ENCODE assay signal across 12 cellular contexts in genomic region chr13:24066405-24067292, GRCh38.
"Had no signal": no experiment of that assay in that cellular context is flagged by ENCODE, and none has a peak within 500 bp of the region (broad histone marks: within the 10 kb centered on the region; RNA-seq: fewer than 3 reads in every experiment).

No MANE protein-coding gene starts in this region.

- H3K9me3 Mint-ChIP-seq: stimulated activated effector memory CD8-positive, alpha-beta T cell treated with anti-CD3 and anti-CD28 coated beads, Interleukin-12 subunit alpha, Interleukin-12 subunit beta, amount 100 ng/mL, for 72 hours had no signal

- H3K4me3 Mint-ChIP-seq: activated naive CD8-positive, alpha-beta T cell; stimulated activated effector memory CD8-positive, alpha-beta T cell treated with anti-CD3 and anti-CD28 coated beads, Interleukin-12 subunit alpha, Interleukin-12 subunit beta, amount 100 ng/mL, for 72 hours had no signal

- H3K79me2 ChIP-seq: hepatocyte had no signal

- H3K4me2 ChIP-seq: hepatocyte had no signal

- H3K27ac Mint-ChIP-seq: activated naive CD8-positive, alpha-beta T cell; stimulated activated effector memory CD8-positive, alpha-beta T cell treated with anti-CD3 and anti-CD28 coated beads, Interleukin-12 subunit alpha, Interleukin-12 subunit beta, amount 100 ng/mL, for 72 hours had no signal

- H3K36me3 Mint-ChIP-seq: activated naive CD8-positive, alpha-beta T cell; stimulated activated effector memory CD8-positive, alpha-beta T cell treated with anti-CD3 and anti-CD28 coated beads, Interleukin-12 subunit alpha, Interleukin-12 subunit beta, amount 100 ng/mL, for 72 hours had no signal

- H3K27ac ChIP-seq: body of pancreas, colonic mucosa, esophagus muscularis mucosa, hepatocyte had no signal

- DNase-seq: activated CD4-positive, alpha-beta T cell treated with anti-CD3 and anti-CD28 coated beads, Interleukin-2, amount 50 U/mL, for 1 hour; activated CD8-positive, alpha-beta memory T cell treated with anti-CD3 and anti-CD28 coated beads for 24 hours; activated gamma-delta T cell treated with Interleukin-2 at 50 U/mL for 16 hours; body of pancreas; central memory CD4-positive, alpha-beta T cell; colonic mucosa; stimulated activated CD4-positive, alpha-beta T cell treated with anti-CD3 and anti-CD28 coated beads, Interleukin-1b, Interleukin-23, amount 100 ng/mL, for 48 hours had no signal

- ATAC-seq: activated CD4-positive, CD25-positive, alpha-beta regulatory T cell treated with anti-CD3 and anti-CD28 coated beads, Interleukin-2, amount 50 U/mL, for 24 hours; body of pancreas; stimulated activated effector memory CD8-positive, alpha-beta T cell treated with anti-CD3 and anti-CD28 coated beads, Interleukin-12 subunit alpha, Interleukin-12 subunit beta, amount 100 ng/mL, for 72 hours had no signal

- H2AFZ ChIP-seq: hepatocyte had no signal

- H3K9me3 ChIP-seq: body of pancreas, colonic mucosa, esophagus muscularis mucosa had no signal

- H3K4me3 ChIP-seq: body of pancreas, colonic mucosa, esophagus muscularis mucosa, hepatocyte had no signal

- H3K4me1 ChIP-seq: body of pancreas, colonic mucosa had no signal

- H3K27me3 ChIP-seq: body of pancreas, colonic mucosa, esophagus muscularis mucosa, hepatocyte had no signal

- H3K36me3 ChIP-seq: colonic mucosa, esophagus muscularis mucosa had no signal

- H3K27me3 Mint-ChIP-seq: activated naive CD8-positive, alpha-beta T cell had no signal
